ENCODE assay signal across 27 cellular contexts in the genomic region with DNA sequence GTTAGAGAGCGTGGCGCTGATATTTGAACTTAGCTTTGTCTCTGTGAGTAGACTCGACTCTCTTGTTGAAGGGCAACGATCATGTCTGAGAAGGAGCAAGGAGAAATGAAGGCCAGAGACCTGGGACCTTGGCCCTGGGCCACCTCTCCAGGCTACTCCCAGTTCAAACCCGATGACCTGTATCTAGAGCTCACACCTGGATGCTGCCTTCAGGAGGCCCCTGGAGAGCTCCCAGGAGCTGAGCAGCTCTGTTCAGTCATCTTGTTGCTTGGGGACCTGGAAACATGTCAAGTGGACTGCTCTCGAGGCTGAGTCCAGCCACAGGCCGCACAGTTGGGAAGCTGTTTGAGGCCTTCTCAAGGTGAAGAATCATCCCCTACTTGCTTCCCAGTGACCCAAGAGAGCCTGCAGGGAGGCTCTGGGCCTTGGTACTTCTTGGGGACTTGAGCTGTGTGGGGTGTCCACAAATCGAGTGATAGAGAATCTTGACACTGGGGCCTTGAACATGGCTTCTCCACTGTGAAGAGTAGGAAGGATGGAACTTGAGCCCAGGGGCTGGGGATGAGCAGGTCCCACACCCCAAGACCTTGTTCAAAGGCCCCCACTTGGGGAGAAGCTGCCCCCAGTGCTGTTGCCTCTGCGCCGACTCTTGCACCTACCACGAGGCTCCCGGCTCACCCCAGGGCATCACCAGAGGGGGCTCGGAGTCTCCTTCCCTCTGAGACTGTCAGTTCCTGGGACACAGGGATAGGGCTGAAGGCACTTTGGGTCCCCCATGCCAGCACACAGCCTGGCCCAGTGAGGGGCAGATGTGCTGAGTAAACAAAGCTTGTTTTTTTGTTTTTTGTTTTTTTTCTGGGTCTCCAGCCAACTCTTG.
"Had no signal": no experiment of that assay in that cellular context is flagged by ENCODE, and none has a peak within 500 bp of the region (broad histone marks: within the 10 kb centered on the region; RNA-seq: fewer than 3 reads in every experiment).

No MANE protein-coding gene starts in this region.

- DNase-seq: cortex of kidney; dorsolateral prefrontal cortex; effector memory CD4-positive, alpha-beta T cell; esophagus squamous epithelium; foreskin fibroblast; glutamatergic neuron; immature natural killer cell; kidney; left cardiac atrium; left ventricle myocardium inferior; lower lobe of right lung; midbrain; occipital lobe; stimulated activated CD4-positive, alpha-beta T cell treated with anti-CD3 and anti-CD28 coated beads, Interleukin-12 subunit alpha, Interleukin-12 subunit beta, amount 100 ng/mL, for 4 hours; stimulated activated naive CD4-positive, alpha-beta T cell; stomach; substantia nigra; transverse colon had no signal

- H3K27me3 Mint-ChIP-seq: memory B cell had no signal

- ATAC-seq: gastroesophageal sphincter; left cardiac atrium; lower lobe of right lung; natural killer cell treated with Interleukin-12 subunit alpha and Interleukin-12 subunit beta and Interleukin-15 and Interleukin-18, amount 100 ng/mL, for 72 hours; sciatic nerve had no signal

- H3K4me1 ChIP-seq: esophagus squamous epithelium, gastroesophageal sphincter, left ventricle myocardium inferior, lower lobe of right lung, parathyroid adenoma, prostate gland, stomach, transverse colon had no signal

- H3K27me3 ChIP-seq: transverse colon had no signal

- H3K4me1 Mint-ChIP-seq: immature natural killer cell, memory B cell had no signal

- H3K36me3 ChIP-seq: esophagus squamous epithelium, gastroesophageal sphincter, left ventricle myocardium inferior, lower lobe of right lung, prostate gland, stomach, thoracic aorta, transverse colon had no signal

- H3K27ac ChIP-seq: dorsolateral prefrontal cortex, epithelial cell of prostate, esophagus squamous epithelium, gastroesophageal sphincter, left ventricle myocardium inferior, lower lobe of right lung, parathyroid adenoma, prostate gland, skin epidermis, stomach, thoracic aorta, transverse colon had no signal

- H3K9me3 ChIP-seq: esophagus squamous epithelium, gastroesophageal sphincter, left ventricle myocardium inferior, lower lobe of right lung, prostate gland, stomach, thoracic aorta, transverse colon had no signal

- H3K4me3 Mint-ChIP-seq: immature natural killer cell; memory B cell; natural killer cell treated with Interleukin-12 subunit alpha and Interleukin-12 subunit beta and Interleukin-15 and Interleukin-18, amount 100 ng/mL, for 72 hours had no signal

- H3K4me3 ChIP-seq: dorsolateral prefrontal cortex, esophagus squamous epithelium, gastroesophageal sphincter, left ventricle myocardium inferior, lower lobe of right lung, prostate gland, skin epidermis, stomach, thoracic aorta, transverse colon had no signal

- H3K36me3 Mint-ChIP-seq: immature natural killer cell; memory B cell; natural killer cell treated with Interleukin-12 subunit alpha and Interleukin-12 subunit beta and Interleukin-15 and Interleukin-18, amount 100 ng/mL, for 72 hours had no signal

- H3K9me3 Mint-ChIP-seq: immature natural killer cell; memory B cell; natural killer cell treated with Interleukin-12 subunit alpha and Interleukin-12 subunit beta and Interleukin-15 and Interleukin-18, amount 100 ng/mL, for 72 hours had no signal

- H3K27ac Mint-ChIP-seq: immature natural killer cell; memory B cell; natural killer cell treated with Interleukin-12 subunit alpha and Interleukin-12 subunit beta and Interleukin-15 and Interleukin-18, amount 100 ng/mL, for 72 hours had no signal
